Comparison of ENCODE assay signal across 1 cellular context in the genomic region with DNA sequence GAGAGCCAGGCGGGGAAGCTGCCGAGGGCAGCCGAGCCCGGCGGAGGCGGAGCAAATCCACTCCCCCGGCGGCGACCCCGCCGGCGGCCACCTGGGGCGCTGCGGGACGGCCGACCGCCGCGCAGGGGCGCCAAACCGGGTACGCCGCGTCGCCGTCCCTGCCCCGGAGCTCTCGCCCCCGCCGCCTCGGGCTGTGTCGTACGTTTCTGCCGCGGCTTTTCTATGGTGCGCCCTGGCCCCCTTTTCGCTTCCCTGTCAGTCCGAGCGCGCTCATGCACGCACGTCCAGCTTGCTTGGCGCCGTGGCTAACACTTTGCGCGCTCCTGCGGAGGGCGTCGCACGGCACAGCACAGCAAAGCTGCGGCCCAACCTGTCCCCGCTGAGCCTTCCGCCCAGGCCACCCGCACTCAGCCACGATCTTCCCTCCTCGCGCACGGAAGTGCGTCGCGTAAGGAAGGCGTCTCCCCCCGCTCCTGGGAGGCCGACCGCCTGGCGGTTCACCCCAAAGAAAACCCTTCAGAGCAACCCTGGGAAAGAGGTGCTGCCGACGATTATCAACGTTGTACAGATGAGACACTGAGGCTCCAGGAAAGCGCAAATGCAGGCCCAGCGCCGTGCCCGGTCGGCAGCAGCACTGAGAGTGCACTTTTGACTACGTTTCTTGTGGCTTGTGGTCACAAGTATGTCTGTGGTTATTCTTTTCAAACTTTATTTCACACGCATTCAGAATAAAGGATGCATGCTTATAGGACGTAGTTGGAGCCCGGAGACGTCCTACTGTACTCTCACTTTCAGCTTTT.
A peak's percentile ranks its signal among the peaks of the same experiment; 100 is the strongest.
TF ChIP-seq lines count a peak whose summit lies in the region.

A gene (minus strand): TSS at position 48 of the 800 bp plus-strand sequence. CDS start 1,857 bp downstream, outside the sequence.

TF ChIP-seq in HepG2, 621 proteins besides CTCF, POLR2A, EP300 and RAD21 (continued from another document and continues in another):
- TF ChIP-seq, protein P1, sequence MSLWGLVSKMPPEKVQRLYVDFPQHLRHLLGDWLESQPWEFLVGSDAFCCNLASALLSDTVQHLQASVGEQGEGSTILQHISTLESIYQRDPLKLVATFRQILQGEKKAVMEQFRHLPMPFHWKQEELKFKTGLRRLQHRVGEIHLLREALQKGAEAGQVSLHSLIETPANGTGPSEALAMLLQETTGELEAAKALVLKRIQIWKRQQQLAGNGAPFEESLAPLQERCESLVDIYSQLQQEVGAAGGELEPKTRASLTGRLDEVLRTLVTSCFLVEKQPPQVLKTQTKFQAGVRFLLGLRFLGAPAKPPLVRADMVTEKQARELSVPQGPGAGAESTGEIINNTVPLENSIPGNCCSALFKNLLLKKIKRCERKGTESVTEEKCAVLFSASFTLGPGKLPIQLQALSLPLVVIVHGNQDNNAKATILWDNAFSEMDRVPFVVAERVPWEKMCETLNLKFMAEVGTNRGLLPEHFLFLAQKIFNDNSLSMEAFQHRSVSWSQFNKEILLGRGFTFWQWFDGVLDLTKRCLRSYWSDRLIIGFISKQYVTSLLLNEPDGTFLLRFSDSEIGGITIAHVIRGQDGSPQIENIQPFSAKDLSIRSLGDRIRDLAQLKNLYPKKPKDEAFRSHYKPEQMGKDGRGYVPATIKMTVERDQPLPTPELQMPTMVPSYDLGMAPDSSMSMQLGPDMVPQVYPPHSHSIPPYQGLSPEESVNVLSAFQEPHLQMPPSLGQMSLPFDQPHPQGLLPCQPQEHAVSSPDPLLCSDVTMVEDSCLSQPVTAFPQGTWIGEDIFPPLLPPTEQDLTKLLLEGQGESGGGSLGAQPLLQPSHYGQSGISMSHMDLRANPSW (CRISPR knock-in tag; IDR thresholded peaks at IDR 0.05; ENCODE audit: borderline replicate concordance), result peak; percentile 98; the same call in 1 of the 2 replicates
- peak; percentile 93 for TF ChIP-seq DPF2 (CRISPR knock-in tag; IDR thresholded peaks at IDR 0.05; ENCODE audit: borderline replicate concordance, low read depth)
- TF ChIP-seq, protein P2, sequence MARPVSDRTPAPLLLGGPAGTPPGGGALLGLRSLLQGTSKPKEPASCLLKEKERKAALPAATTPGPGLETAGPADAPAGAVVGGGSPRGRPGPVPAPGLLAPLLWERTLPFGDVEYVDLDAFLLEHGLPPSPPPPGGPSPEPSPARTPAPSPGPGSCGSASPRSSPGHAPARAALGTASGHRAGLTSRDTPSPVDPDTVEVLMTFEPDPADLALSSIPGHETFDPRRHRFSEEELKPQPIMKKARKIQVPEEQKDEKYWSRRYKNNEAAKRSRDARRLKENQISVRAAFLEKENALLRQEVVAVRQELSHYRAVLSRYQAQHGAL (CRISPR knock-in tag; IDR thresholded peaks at IDR 0.05; ENCODE audit: not compliant biosample characterization), result peak; percentile 93
- TF ChIP-seq MIER3 (CRISPR knock-in tag; IDR thresholded peaks at IDR 0.05; ENCODE audit: borderline replicate concordance), result peak; percentile 96
- no peak for TF ChIP-seq ZNF737 (CRISPR knock-in tag; IDR thresholded peaks at IDR 0.05; ENCODE audit: borderline replicate concordance)
- peak; percentile 77 for TF ChIP-seq CREB1 (IDR thresholded peaks at IDR 0.05)
- TF ChIP-seq CREB1 (CRISPR knock-in tag; IDR thresholded peaks at IDR 0.05), result no peak
- TF ChIP-seq TEAD3 (CRISPR knock-in tag; optimal IDR thresholded peaks at IDR 0.05; ENCODE audit: borderline replicate concordance), result peak; percentile 83
- peak; percentile 90 for TF ChIP-seq U2AF1 (optimal IDR thresholded peaks at IDR 0.05; ENCODE audit: low read depth, low read length)
- TF ChIP-seq, protein P3, sequence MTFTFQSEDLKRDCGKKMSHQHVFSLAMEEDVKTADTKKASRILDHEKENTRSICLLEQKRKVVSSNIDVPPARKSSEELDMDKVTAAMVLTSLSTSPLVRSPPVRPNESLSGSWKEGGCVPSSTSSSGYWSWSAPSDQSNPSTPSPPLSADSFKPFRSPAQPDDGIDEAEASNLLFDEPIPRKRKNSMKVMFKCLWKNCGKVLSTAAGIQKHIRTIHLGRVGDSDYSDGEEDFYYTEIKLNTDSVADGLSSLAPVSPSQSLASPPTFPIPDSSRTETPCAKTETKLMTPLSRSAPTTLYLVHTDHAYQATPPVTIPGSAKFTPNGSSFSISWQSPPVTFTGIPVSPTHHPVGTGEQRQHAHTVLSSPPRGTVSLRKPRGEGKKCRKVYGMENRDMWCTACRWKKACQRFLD (CRISPR knock-in tag; IDR thresholded peaks at IDR 0.05; ENCODE audit: borderline replicate concordance), result no peak; the same call in 1 of the 2 replicates
- TF ChIP-seq ZFP36 (IDR thresholded peaks at IDR 0.05; ENCODE audit: borderline replicate concordance, low read depth, low read length, partially characterized antibody), result no peak
- TF ChIP-seq SNAPC2 (CRISPR knock-in tag; IDR thresholded peaks at IDR 0.05), result peak; percentile 97; the same call in 1 of the 2 replicates
- TF ChIP-seq, protein P4, sequence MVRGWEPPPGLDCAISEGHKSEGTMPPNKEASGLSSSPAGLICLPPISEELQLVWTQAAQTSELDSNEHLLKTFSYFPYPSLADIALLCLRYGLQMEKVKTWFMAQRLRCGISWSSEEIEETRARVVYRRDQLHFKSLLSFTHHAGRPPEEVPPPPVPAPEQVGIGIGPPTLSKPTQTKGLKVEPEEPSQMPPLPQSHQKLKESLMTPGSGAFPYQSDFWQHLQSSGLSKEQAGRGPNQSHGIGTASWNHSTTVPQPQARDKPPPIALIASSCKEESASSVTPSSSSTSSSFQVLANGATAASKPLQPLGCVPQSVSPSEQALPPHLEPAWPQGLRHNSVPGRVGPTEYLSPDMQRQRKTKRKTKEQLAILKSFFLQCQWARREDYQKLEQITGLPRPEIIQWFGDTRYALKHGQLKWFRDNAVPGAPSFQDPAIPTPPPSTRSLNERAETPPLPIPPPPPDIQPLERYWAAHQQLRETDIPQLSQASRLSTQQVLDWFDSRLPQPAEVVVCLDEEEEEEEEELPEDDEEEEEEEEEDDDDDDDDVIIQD (CRISPR knock-in tag; IDR thresholded peaks at IDR 0.05; ENCODE audit: low read depth), result peak; percentile 94
- TF ChIP-seq, protein P5, sequence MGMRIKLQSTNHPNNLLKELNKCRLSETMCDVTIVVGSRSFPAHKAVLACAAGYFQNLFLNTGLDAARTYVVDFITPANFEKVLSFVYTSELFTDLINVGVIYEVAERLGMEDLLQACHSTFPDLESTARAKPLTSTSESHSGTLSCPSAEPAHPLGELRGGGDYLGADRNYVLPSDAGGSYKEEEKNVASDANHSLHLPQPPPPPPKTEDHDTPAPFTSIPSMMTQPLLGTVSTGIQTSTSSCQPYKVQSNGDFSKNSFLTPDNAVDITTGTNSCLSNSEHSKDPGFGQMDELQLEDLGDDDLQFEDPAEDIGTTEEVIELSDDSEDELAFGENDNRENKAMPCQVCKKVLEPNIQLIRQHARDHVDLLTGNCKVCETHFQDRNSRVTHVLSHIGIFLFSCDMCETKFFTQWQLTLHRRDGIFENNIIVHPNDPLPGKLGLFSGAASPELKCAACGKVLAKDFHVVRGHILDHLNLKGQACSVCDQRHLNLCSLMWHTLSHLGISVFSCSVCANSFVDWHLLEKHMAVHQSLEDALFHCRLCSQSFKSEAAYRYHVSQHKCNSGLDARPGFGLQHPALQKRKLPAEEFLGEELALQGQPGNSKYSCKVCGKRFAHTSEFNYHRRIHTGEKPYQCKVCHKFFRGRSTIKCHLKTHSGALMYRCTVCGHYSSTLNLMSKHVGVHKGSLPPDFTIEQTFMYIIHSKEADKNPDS (CRISPR knock-in tag; IDR thresholded peaks at IDR 0.05), result peak; percentile 92
- TF ChIP-seq, protein P6, sequence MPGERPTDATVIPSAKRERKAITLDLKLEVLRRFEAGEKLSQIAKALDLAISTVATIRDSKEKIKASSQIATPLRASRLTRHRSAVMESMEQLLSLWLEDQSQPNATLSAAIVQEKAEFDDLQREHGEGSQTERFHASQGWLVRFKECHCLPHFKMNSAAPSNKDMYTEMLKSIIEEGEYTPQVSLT (CRISPR knock-in tag; IDR thresholded peaks at IDR 0.05; ENCODE audit: borderline replicate concordance, low read depth), result peak; percentile 78; the same call in 1 of the 2 replicates
- TF ChIP-seq ZSCAN22 (CRISPR knock-in tag; IDR thresholded peaks at IDR 0.05), result no peak; the same call in 1 of the 2 replicates
- 0 out of 2 replicates have a peak, but pooled peaks have one; percentile 28 for TF ChIP-seq POLR2AphosphoS2 (IDR thresholded peaks at IDR 0.05; ENCODE audit: low read depth, low read length)
- TF ChIP-seq SRY (CRISPR knock-in tag; IDR thresholded peaks at IDR 0.05), result peak; percentile 99
- TF ChIP-seq HOXA9 (CRISPR knock-in tag; IDR thresholded peaks at IDR 0.05; ENCODE audit: borderline replicate concordance), result peak; percentile 87; the same call in 1 of the 2 replicates
- TF ChIP-seq NFE2L2 (IDR thresholded peaks at IDR 0.05; ENCODE audit: low read length), result 0 out of 2 replicates have a peak, but pooled peaks have one; percentile 14
- TF ChIP-seq, protein P7, sequence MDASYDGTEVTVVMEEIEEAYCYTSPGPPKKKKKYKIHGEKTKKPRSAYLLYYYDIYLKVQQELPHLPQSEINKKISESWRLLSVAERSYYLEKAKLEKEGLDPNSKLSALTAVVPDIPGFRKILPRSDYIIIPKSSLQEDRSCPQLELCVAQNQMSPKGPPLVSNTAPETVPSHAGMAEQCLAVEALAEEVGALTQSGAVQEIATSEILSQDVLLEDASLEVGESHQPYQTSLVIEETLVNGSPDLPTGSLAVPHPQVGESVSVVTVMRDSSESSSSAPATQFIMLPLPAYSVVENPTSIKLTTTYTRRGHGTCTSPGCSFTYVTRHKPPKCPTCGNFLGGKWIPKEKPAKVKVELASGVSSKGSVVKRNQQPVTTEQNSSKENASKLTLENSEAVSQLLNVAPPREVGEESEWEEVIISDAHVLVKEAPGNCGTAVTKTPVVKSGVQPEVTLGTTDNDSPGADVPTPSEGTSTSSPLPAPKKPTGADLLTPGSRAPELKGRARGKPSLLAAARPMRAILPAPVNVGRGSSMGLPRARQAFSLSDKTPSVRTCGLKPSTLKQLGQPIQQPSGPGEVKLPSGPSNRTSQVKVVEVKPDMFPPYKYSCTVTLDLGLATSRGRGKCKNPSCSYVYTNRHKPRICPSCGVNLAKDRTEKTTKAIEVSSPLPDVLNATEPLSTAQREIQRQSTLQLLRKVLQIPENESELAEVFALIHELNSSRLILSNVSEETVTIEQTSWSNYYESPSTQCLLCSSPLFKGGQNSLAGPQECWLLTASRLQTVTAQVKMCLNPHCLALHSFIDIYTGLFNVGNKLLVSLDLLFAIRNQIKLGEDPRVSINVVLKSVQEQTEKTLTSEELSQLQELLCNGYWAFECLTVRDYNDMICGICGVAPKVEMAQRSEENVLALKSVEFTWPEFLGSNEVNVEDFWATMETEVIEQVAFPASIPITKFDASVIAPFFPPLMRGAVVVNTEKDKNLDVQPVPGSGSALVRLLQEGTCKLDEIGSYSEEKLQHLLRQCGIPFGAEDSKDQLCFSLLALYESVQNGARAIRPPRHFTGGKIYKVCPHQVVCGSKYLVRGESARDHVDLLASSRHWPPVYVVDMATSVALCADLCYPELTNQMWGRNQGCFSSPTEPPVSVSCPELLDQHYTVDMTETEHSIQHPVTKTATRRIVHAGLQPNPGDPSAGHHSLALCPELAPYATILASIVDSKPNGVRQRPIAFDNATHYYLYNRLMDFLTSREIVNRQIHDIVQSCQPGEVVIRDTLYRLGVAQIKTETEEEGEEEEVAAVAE (CRISPR knock-in tag; IDR thresholded peaks at IDR 0.05; ENCODE audit: borderline replicate concordance), result no peak; the same call in none of the 2 replicates
- no peak for TF ChIP-seq ZNF432 (CRISPR knock-in tag; IDR thresholded peaks at IDR 0.05; ENCODE audit: borderline replicate concordance)
- TF ChIP-seq MAFG (CRISPR knock-in tag; IDR thresholded peaks at IDR 0.05), result 0 out of 2 replicates have a peak, but pooled peaks have one; percentile 68
- TF ChIP-seq KDM5B (CRISPR knock-in tag; IDR thresholded peaks at IDR 0.05; ENCODE audit: borderline replicate concordance), result peak; percentile 99
- TF ChIP-seq HCFC1 (IDR thresholded peaks at IDR 0.05; ENCODE audit: low read depth, low read length), result peak; percentile 27
- TF ChIP-seq BRCA1 (CRISPR knock-in tag; IDR thresholded peaks at IDR 0.05), result peak; percentile 94
- TF ChIP-seq, protein P8, sequence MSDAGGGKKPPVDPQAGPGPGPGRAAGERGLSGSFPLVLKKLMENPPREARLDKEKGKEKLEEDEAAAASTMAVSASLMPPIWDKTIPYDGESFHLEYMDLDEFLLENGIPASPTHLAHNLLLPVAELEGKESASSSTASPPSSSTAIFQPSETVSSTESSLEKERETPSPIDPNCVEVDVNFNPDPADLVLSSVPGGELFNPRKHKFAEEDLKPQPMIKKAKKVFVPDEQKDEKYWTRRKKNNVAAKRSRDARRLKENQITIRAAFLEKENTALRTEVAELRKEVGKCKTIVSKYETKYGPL (CRISPR knock-in tag; IDR thresholded peaks at IDR 0.05), result peak; percentile 81
- peak; percentile 4 for TF ChIP-seq RFX5 (IDR thresholded peaks at IDR 0.05; ENCODE audit: low read depth, low read length)
- peak; percentile 83; the same call in 1 of the 2 replicates for TF ChIP-seq HOXD1 (CRISPR knock-in tag; IDR thresholded peaks at IDR 0.05)
- TF ChIP-seq PRMT3 (CRISPR knock-in tag; IDR thresholded peaks at IDR 0.05; ENCODE audit: borderline replicate concordance, low read depth), result peak; percentile 98; the same call in 1 of the 2 replicates
- peak; percentile 99 for TF ChIP-seq ZNF230 (CRISPR knock-in tag; IDR thresholded peaks at IDR 0.05)
- TF ChIP-seq EHMT2 (IDR thresholded peaks at IDR 0.05; ENCODE audit: borderline replicate concordance, low read depth, low read length), result no peak
- TF ChIP-seq CBX5 (CRISPR knock-in tag; IDR thresholded peaks at IDR 0.05; ENCODE audit: borderline replicate concordance), result peak; percentile 100
- peak; percentile 91 for TF ChIP-seq SPEN (CRISPR knock-in tag; IDR thresholded peaks at IDR 0.05; ENCODE audit: low read depth)
- TF ChIP-seq NFKBIZ (CRISPR knock-in tag; IDR thresholded peaks at IDR 0.05), result peak; percentile 89; the same call in 1 of the 2 replicates
- TF ChIP-seq SP140L (CRISPR knock-in tag; IDR thresholded peaks at IDR 0.05; ENCODE audit: borderline replicate concordance), result peak; percentile 98
- TF ChIP-seq ZNF160 (CRISPR knock-in tag; IDR thresholded peaks at IDR 0.05), result peak; percentile 99
- TF ChIP-seq ZNF180 (CRISPR knock-in tag; IDR thresholded peaks at IDR 0.05; ENCODE audit: borderline replicate concordance, low read depth), result peak; percentile 90; the same call in 1 of the 2 replicates
- TF ChIP-seq, protein P9, sequence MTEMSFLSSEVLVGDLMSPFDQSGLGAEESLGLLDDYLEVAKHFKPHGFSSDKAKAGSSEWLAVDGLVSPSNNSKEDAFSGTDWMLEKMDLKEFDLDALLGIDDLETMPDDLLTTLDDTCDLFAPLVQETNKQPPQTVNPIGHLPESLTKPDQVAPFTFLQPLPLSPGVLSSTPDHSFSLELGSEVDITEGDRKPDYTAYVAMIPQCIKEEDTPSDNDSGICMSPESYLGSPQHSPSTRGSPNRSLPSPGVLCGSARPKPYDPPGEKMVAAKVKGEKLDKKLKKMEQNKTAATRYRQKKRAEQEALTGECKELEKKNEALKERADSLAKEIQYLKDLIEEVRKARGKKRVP (CRISPR knock-in tag; IDR thresholded peaks at IDR 0.05), result peak in 1 of 2 experiments; percentile 89; a peak in 2 of 4 replicates
- TF ChIP-seq MEIS1 (CRISPR knock-in tag; IDR thresholded peaks at IDR 0.05; ENCODE audit: borderline replicate concordance), result peak; percentile 99
- TF ChIP-seq, protein P10, sequence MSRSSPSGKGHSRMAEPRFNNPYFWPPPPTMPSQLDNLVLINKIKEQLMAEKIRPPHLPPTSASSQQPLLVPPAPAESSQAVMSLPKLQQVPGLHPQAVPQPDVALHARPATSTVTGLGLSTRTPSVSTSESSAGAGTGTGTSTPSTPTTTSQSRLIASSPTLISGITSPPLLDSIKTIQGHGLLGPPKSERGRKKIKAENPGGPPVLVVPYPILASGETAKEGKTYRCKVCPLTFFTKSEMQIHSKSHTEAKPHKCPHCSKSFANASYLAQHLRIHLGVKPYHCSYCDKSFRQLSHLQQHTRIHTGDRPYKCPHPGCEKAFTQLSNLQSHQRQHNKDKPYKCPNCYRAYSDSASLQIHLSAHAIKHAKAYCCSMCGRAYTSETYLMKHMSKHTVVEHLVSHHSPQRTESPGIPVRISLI (CRISPR knock-in tag; IDR thresholded peaks at IDR 0.05; ENCODE audit: borderline replicate concordance), result peak; percentile 50; the same call in 1 of the 2 replicates
